ENCODE assay signal across 2 cellular contexts in the genomic region with DNA sequence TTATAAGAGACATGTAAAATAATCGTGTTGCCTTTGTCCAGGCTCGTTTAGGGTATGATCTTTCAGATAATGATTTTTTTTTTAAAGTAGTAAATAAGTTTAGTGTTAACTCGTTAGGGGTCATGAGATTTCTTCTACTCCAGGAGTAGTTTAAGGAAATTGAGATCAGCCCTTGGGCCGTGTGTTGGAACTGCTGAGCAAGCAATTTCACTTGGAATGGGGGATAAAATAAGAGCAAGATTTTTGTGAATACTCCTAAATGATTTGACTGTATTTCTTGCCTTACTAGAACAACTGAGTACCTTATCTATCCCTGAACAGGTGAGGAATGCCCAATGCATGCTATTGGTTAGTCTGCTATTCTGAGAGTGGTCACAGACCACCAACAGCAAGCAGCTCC.
A peak's percentile ranks its signal among the peaks of the same experiment; 100 is the strongest.
TF ChIP-seq lines count a peak whose summit lies in the region.

No MANE protein-coding gene starts in this region.

TF ChIP-seq in IMR-90, 13 proteins besides CTCF, POLR2A, EP300 and RAD21:
- TF ChIP-seq MAFK (IDR thresholded peaks at IDR 0.05; ENCODE audit: low read depth, low read length) (peak; percentile 94), FOS (IDR thresholded peaks at IDR 0.05; ENCODE audit: low read depth, low read length) (no peak)

TF ChIP-seq in K562, 482 proteins besides CTCF, POLR2A, EP300 and RAD21:
- TF ChIP-seq, protein P1, sequence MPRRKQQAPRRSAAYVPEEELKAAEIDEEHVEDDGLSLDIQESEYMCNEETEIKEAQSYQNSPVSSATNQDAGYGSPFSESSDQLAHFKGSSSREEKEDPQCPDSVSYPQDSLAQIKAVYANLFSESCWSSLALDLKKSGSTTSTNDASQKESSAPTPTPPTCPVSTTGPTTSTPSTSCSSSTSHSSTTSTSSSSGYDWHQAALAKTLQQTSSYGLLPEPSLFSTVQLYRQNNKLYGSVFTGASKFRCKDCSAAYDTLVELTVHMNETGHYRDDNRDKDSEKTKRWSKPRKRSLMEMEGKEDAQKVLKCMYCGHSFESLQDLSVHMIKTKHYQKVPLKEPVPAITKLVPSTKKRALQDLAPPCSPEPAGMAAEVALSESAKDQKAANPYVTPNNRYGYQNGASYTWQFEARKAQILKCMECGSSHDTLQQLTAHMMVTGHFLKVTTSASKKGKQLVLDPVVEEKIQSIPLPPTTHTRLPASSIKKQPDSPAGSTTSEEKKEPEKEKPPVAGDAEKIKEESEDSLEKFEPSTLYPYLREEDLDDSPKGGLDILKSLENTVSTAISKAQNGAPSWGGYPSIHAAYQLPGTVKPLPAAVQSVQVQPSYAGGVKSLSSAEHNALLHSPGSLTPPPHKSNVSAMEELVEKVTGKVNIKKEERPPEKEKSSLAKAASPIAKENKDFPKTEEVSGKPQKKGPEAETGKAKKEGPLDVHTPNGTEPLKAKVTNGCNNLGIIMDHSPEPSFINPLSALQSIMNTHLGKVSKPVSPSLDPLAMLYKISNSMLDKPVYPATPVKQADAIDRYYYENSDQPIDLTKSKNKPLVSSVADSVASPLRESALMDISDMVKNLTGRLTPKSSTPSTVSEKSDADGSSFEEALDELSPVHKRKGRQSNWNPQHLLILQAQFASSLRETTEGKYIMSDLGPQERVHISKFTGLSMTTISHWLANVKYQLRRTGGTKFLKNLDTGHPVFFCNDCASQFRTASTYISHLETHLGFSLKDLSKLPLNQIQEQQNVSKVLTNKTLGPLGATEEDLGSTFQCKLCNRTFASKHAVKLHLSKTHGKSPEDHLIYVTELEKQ (CRISPR knock-in tag; IDR thresholded peaks at IDR 0.05) = no peak
- TF ChIP-seq, protein P2, sequence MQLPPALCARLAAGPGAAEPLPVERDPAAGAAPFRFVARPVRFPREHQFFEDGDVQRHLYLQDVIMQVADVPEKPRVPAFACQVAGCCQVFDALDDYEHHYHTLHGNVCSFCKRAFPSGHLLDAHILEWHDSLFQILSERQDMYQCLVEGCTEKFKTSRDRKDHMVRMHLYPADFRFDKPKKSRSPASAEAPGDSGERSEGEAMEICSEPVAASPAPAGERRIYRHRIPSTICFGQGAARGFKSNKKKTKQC (CRISPR knock-in tag; IDR thresholded peaks at IDR 0.05) = no peak
- TF ChIP-seq FOSL1 (tag; conservative IDR thresholded peaks at IDR 0.05) (no peak), ZNF436 (CRISPR knock-in tag; IDR thresholded peaks at IDR 0.05) (no peak), ZNF57 (CRISPR knock-in tag; IDR thresholded peaks at IDR 0.05) (no peak), ZNF766 (CRISPR knock-in tag; conservative IDR thresholded peaks at IDR 0.05) (no peak), ZNF354B (CRISPR knock-in tag; IDR thresholded peaks at IDR 0.05) (no peak), ZNF121 (CRISPR knock-in tag; conservative IDR thresholded peaks at IDR 0.05) (no peak), NFIX (CRISPR knock-in tag; IDR thresholded peaks at IDR 0.05; ENCODE audit: low read depth) (no peak), MAFF (IDR thresholded peaks at IDR 0.05; ENCODE audit: low read length) (peak; percentile 72), MAFK (IDR thresholded peaks at IDR 0.05; ENCODE audit: low read length) (peak; percentile 71), C11orf30 (IDR thresholded peaks at IDR 0.05; ENCODE audit: low read depth) (peak; percentile 53; the same call in 1 of the 2 replicates), ZNF316 (IDR thresholded peaks at IDR 0.05) (peak; percentile 73), NFYB (IDR thresholded peaks at IDR 0.05; ENCODE audit: extremely low read depth, insufficient read length) (no peak), SRF (CRISPR knock-in tag; IDR thresholded peaks at IDR 0.05) (no peak), PTRF (tag; IDR thresholded peaks at IDR 0.05) (no peak), ZNF324 (CRISPR knock-in tag; IDR thresholded peaks at IDR 0.05) (no peak), ZBED1 (IDR thresholded peaks at IDR 0.05) (no peak), CREM (IDR thresholded peaks at IDR 0.05; ENCODE audit: low read depth) (no peak), ZNF830 (CRISPR knock-in tag; IDR thresholded peaks at IDR 0.05) (no peak), ZEB2 (IDR thresholded peaks at IDR 0.05) (no peak), PRPF4 (IDR thresholded peaks at IDR 0.05; ENCODE audit: insufficient read depth, low read depth, low read length, poor library complexity, severe bottlenecking) (no peak), ZNF24 (IDR thresholded peaks at IDR 0.05) (no peak), POLR2H (tag; IDR thresholded peaks at IDR 0.05; ENCODE audit: low read depth) (no peak), DNMT1 (IDR thresholded peaks at IDR 0.05) (no peak), MYC (IDR thresholded peaks at IDR 0.05; ENCODE audit: low read depth, low read length) (no peak), MYC (CRISPR knock-in tag; IDR thresholded peaks at IDR 0.05; ENCODE audit: borderline replicate concordance, low read depth) (no peak), MAFG (tag; conservative IDR thresholded peaks at IDR 0.05) (peak; percentile 44), POLR2AphosphoS2 (IDR thresholded peaks at IDR 0.05; ENCODE audit: low read length) (no peak), CEBPB (tag; IDR thresholded peaks at IDR 0.05) (no peak)
- TF ChIP-seq, protein P3, sequence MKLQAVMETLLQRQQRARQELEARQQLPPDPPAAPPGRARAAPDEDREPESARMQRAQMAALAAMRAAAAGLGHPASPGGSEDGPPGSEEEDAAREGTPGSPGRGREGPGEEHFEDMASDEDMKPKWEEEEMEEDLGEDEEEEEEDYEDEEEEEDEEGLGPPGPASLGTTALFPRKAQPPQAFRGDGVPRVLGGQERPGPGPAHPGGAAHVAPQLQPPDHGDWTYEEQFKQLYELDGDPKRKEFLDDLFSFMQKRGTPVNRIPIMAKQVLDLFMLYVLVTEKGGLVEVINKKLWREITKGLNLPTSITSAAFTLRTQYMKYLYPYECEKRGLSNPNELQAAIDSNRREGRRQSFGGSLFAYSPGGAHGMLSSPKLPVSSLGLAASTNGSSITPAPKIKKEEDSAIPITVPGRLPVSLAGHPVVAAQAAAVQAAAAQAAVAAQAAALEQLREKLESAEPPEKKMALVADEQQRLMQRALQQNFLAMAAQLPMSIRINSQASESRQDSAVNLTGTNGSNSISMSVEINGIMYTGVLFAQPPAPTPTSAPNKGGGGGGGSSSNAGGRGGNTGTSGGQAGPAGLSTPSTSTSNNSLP (IDR thresholded peaks at IDR 0.05; ENCODE audit: borderline replicate concordance, low read depth, low read length) = no peak
- TF ChIP-seq, protein P4, sequence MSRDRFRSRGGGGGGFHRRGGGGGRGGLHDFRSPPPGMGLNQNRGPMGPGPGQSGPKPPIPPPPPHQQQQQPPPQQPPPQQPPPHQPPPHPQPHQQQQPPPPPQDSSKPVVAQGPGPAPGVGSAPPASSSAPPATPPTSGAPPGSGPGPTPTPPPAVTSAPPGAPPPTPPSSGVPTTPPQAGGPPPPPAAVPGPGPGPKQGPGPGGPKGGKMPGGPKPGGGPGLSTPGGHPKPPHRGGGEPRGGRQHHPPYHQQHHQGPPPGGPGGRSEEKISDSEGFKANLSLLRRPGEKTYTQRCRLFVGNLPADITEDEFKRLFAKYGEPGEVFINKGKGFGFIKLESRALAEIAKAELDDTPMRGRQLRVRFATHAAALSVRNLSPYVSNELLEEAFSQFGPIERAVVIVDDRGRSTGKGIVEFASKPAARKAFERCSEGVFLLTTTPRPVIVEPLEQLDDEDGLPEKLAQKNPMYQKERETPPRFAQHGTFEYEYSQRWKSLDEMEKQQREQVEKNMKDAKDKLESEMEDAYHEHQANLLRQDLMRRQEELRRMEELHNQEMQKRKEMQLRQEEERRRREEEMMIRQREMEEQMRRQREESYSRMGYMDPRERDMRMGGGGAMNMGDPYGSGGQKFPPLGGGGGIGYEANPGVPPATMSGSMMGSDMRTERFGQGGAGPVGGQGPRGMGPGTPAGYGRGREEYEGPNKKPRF (IDR thresholded peaks at IDR 0.05; ENCODE audit: low read depth, low read length) = no peak
- TF ChIP-seq, protein P5, sequence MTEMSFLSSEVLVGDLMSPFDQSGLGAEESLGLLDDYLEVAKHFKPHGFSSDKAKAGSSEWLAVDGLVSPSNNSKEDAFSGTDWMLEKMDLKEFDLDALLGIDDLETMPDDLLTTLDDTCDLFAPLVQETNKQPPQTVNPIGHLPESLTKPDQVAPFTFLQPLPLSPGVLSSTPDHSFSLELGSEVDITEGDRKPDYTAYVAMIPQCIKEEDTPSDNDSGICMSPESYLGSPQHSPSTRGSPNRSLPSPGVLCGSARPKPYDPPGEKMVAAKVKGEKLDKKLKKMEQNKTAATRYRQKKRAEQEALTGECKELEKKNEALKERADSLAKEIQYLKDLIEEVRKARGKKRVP (CRISPR knock-in tag; IDR thresholded peaks at IDR 0.05) = no peak
- TF ChIP-seq, protein P6, sequence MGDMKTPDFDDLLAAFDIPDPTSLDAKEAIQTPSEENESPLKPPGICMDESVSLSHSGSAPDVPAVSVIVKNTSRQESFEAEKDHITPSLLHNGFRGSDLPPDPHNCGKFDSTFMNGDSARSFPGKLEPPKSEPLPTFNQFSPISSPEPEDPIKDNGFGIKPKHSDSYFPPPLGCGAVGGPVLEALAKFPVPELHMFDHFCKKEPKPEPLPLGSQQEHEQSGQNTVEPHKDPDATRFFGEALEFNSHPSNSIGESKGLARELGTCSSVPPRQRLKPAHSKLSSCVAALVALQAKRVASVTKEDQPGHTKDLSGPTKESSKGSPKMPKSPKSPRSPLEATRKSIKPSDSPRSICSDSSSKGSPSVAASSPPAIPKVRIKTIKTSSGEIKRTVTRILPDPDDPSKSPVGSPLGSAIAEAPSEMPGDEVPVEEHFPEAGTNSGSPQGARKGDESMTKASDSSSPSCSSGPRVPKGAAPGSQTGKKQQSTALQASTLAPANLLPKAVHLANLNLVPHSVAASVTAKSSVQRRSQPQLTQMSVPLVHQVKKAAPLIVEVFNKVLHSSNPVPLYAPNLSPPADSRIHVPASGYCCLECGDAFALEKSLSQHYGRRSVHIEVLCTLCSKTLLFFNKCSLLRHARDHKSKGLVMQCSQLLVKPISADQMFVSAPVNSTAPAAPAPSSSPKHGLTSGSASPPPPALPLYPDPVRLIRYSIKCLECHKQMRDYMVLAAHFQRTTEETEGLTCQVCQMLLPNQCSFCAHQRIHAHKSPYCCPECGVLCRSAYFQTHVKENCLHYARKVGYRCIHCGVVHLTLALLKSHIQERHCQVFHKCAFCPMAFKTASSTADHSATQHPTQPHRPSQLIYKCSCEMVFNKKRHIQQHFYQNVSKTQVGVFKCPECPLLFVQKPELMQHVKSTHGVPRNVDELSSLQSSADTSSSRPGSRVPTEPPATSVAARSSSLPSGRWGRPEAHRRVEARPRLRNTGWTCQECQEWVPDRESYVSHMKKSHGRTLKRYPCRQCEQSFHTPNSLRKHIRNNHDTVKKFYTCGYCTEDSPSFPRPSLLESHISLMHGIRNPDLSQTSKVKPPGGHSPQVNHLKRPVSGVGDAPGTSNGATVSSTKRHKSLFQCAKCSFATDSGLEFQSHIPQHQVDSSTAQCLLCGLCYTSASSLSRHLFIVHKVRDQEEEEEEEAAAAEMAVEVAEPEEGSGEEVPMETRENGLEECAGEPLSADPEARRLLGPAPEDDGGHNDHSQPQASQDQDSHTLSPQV (IDR thresholded peaks at IDR 0.05) = no peak
- TF ChIP-seq, protein P7, sequence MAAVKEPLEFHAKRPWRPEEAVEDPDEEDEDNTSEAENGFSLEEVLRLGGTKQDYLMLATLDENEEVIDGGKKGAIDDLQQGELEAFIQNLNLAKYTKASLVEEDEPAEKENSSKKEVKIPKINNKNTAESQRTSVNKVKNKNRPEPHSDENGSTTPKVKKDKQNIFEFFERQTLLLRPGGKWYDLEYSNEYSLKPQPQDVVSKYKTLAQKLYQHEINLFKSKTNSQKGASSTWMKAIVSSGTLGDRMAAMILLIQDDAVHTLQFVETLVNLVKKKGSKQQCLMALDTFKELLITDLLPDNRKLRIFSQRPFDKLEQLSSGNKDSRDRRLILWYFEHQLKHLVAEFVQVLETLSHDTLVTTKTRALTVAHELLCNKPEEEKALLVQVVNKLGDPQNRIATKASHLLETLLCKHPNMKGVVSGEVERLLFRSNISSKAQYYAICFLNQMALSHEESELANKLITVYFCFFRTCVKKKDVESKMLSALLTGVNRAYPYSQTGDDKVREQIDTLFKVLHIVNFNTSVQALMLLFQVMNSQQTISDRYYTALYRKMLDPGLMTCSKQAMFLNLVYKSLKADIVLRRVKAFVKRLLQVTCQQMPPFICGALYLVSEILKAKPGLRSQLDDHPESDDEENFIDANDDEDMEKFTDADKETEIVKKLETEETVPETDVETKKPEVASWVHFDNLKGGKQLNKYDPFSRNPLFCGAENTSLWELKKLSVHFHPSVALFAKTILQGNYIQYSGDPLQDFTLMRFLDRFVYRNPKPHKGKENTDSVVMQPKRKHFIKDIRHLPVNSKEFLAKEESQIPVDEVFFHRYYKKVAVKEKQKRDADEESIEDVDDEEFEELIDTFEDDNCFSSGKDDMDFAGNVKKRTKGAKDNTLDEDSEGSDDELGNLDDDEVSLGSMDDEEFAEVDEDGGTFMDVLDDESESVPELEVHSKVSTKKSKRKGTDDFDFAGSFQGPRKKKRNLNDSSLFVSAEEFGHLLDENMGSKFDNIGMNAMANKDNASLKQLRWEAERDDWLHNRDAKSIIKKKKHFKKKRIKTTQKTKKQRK (IDR thresholded peaks at IDR 0.05; ENCODE audit: borderline replicate concordance, low read depth, low read length) = no peak
- TF ChIP-seq, protein P8, sequence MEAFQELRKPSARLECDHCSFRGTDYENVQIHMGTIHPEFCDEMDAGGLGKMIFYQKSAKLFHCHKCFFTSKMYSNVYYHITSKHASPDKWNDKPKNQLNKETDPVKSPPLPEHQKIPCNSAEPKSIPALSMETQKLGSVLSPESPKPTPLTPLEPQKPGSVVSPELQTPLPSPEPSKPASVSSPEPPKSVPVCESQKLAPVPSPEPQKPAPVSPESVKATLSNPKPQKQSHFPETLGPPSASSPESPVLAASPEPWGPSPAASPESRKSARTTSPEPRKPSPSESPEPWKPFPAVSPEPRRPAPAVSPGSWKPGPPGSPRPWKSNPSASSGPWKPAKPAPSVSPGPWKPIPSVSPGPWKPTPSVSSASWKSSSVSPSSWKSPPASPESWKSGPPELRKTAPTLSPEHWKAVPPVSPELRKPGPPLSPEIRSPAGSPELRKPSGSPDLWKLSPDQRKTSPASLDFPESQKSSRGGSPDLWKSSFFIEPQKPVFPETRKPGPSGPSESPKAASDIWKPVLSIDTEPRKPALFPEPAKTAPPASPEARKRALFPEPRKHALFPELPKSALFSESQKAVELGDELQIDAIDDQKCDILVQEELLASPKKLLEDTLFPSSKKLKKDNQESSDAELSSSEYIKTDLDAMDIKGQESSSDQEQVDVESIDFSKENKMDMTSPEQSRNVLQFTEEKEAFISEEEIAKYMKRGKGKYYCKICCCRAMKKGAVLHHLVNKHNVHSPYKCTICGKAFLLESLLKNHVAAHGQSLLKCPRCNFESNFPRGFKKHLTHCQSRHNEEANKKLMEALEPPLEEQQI (IDR thresholded peaks at IDR 0.05) = no peak
